Comparison of ENCODE assay signal across 10 cellular contexts in genomic region chr4:40462326-40462725, GRCh38.
DNase-seq lines count a peak whose midpoint lies in the region; ATAC-seq and TF ChIP-seq lines count a peak whose summit lies in the region.
"Had no signal": no experiment of that assay in that cellular context is flagged by ENCODE, and none has a peak within 500 bp of the region (broad histone marks: within the 10 kb centered on the region; RNA-seq: fewer than 3 reads in every experiment).

No MANE protein-coding gene starts in this region.

- H4K20me1 ChIP-seq in PC-9 (ENCODE audit: insufficient read depth), result no peaks in the 10 kb centered on the region; the same call in none of the 2 replicates

- TF ChIP-seq CTCF in sigmoid colon (IDR thresholded peaks at IDR 0.05) (no peak), PC-9 (conservative IDR thresholded peaks at IDR 0.05) (no peak)

- H3F3A ChIP-seq in PC-9 (ENCODE audit: insufficient read depth, low read depth), result peaks cover 19% of the 10 kb centered on the region

- no peak overlapping the region for H3K4me3 ChIP-seq in sigmoid colon
- H3K4me3 ChIP-seq in PC-9, result no peak overlapping the region

- no peaks in the 10 kb centered on the region for H3K9me3 ChIP-seq in sigmoid colon
- no peaks in the 10 kb centered on the region for H3K9me3 ChIP-seq in PC-9 (ENCODE audit: insufficient read depth, low read depth)

- H3K9me2 ChIP-seq in PC-9 (ENCODE audit: insufficient read depth), result no peaks in the 10 kb centered on the region

- TF ChIP-seq EP300 in sigmoid colon (IDR thresholded peaks at IDR 0.05), result no peak

- H3K36me3 ChIP-seq in sigmoid colon, result no peaks in the 10 kb centered on the region
- peaks cover 16% of the 10 kb centered on the region; the same call in 1 of the 2 replicates for H3K36me3 ChIP-seq in PC-9 (ENCODE audit: low read depth)

- no peak overlapping the region for H3K4me3 Mint-ChIP-seq in central memory CD8-positive, alpha-beta T cell
- H3K4me3 Mint-ChIP-seq: natural killer cell treated with Interleukin-12 subunit alpha and Interleukin-12 subunit beta and Interleukin-15 and Interleukin-18, amount 100 ng/mL, for 72 hours had no signal

- H3K4me2 ChIP-seq in PC-9, result no peak overlapping the region

- H3K79me2 ChIP-seq in PC-9 (ENCODE audit: low read depth), result peaks cover 48% of the 10 kb centered on the region

- ATAC-seq in GM18499 (IDR thresholded peaks at IDR 0.05; ENCODE audit: insufficient read depth, unreplicated experiment), result peak; percentile 73
- ATAC-seq in GM19395 (IDR thresholded peaks at IDR 0.05; ENCODE audit: unreplicated experiment), result peak; percentile 78
- ATAC-seq in HG03108 (IDR thresholded peaks at IDR 0.05; ENCODE audit: unreplicated experiment), result peak; percentile 80
- peak; percentile 28 for ATAC-seq in central memory CD8-positive, alpha-beta T cell (replicated peaks; ENCODE audit: extremely low read depth, poor library complexity, severe bottlenecking)
- ATAC-seq: natural killer cell treated with Interleukin-12 subunit alpha and Interleukin-12 subunit beta and Interleukin-15 and Interleukin-18, amount 100 ng/mL, for 72 hours had no signal

- peaks cover 19% of the 10 kb centered on the region for H3K27me3 Mint-ChIP-seq in central memory CD8-positive, alpha-beta T cell

- H3K4me1 ChIP-seq in sigmoid colon (no peaks in the 10 kb centered on the region), PC-9 (replicated peaks; ENCODE audit: insufficient read depth) (peaks cover 37% of the 10 kb centered on the region)

- H3K27ac ChIP-seq in sigmoid colon, result no peak overlapping the region
- H3K27ac ChIP-seq in PC-9, result no peak overlapping the region

- no peaks in the 10 kb centered on the region for H3K9me3 Mint-ChIP-seq in central memory CD8-positive, alpha-beta T cell
- H3K9me3 Mint-ChIP-seq: natural killer cell treated with Interleukin-12 subunit alpha and Interleukin-12 subunit beta and Interleukin-15 and Interleukin-18, amount 100 ng/mL, for 72 hours had no signal

- POLR2A ChIA-PET in PC-9 (lab: Charles Lee; ENCODE audit: unreplicated experiment), result no interaction called here

- H3K27me3 ChIP-seq in sigmoid colon, result no peaks in the 10 kb centered on the region
- H3K27me3 ChIP-seq in PC-9 (ENCODE audit: insufficient read depth, low read depth), result no peaks in the 10 kb centered on the region

- BruUV-seq in PC-9 (replicated peaks; lab: Mats Ljungman, UMichigan), result no TSS peak

- DNase-seq in central memory CD8-positive, alpha-beta T cell (ENCODE audit: low spot score in 2 of 2), result no peak
- DNase-seq in sigmoid colon (no peak), SW 1271 (lab: John Stamatoyannopoulos, UW) (no peak), OCI-M1 (lab: John Stamatoyannopoulos, UW) (no peak), PC-9 (no peak)
- DNase-seq: NCI-H524 treated with DMSO at 0.1 percent for 48 hours had no signal

- no peaks in the 10 kb centered on the region for H3K4me1 Mint-ChIP-seq in central memory CD8-positive, alpha-beta T cell

- TF ChIP-seq POLR2A in sigmoid colon (IDR thresholded peaks at IDR 0.05), result no peak

- no peak overlapping the region for H3K27ac Mint-ChIP-seq in central memory CD8-positive, alpha-beta T cell (ENCODE audit: low read depth)
- H3K27ac Mint-ChIP-seq: natural killer cell treated with Interleukin-12 subunit alpha and Interleukin-12 subunit beta and Interleukin-15 and Interleukin-18, amount 100 ng/mL, for 72 hours had no signal

- WGBS in sigmoid colon, 2 donors, result 12 to 32% methylated on average over 5 of the region's 5 CpGs

- intact Hi-C loops in sigmoid colon (cut with DNase I), result no loop called here
- intact Hi-C loops in PC-9 (cut with micrococcal nuclease; ENCODE audit: unreplicated experiment), result no loop called here

- no peaks in the 10 kb centered on the region for H3K36me3 Mint-ChIP-seq in central memory CD8-positive, alpha-beta T cell (ENCODE audit: insufficient read depth)
- H3K36me3 Mint-ChIP-seq: natural killer cell treated with Interleukin-12 subunit alpha and Interleukin-12 subunit beta and Interleukin-15 and Interleukin-18, amount 100 ng/mL, for 72 hours had no signal

- H2AFZ ChIP-seq in PC-9, result no peak overlapping the region

- CTCF ChIA-PET in PC-9 (lab: Charles Lee), result no interaction called here

Comparison
In these comparisons a context has a peak if more than half of its experiments do, and no peak if none do; other contexts are left out.
1. ATAC-seq: peak in every context shown above with its lines; median percentile 80 in HG03108; 78 in GM19395; 73 in GM18499; 28 in central memory CD8-positive, alpha-beta T cell.